Comparison of ENCODE assay signal across 9 cellular contexts in genomic region chr18:13539050-13539449, GRCh38.
DNase-seq lines count a peak whose midpoint lies in the region; ATAC-seq, FAIRE-seq and TF ChIP-seq lines count a peak whose summit lies in the region.
"Had no signal": no experiment of that assay in that cellular context is flagged by ENCODE, and none has a peak within 500 bp of the region (broad histone marks: within the 10 kb centered on the region; RNA-seq: fewer than 3 reads in every experiment).

No MANE protein-coding gene starts in this region.

- DNase-seq in natural killer cell (no peak), T-cell (peak in 32 of 34 experiments; percentile 14 to 87 (median 65)), esophagus squamous epithelium (lab: John Stamatoyannopoulos, UW) (no peak), ureter (ENCODE audit: low spot score) (peak; percentile 50), urothelium cell line (ENCODE audit: low spot score) (no peak), RPMI8226 (no peak)
- no peak for DNase-seq in natural killer cell treated with Interleukin-12 subunit alpha and Interleukin-12 subunit beta and Interleukin-15 and Interleukin-18, amount 100 ng/mL, for 72 hours (ENCODE audit: low spot score)

- POLR2A ChIA-PET in T-cell (lab: Charles Lee): interaction anchor here in 1 of 2 donors (0.5 to 0.6 kb wide), 2 partner anchors 73 to 75 kb away, joined by 3 read pairs; no protein-coding TSS in a partner anchor

- H3K27ac Mint-ChIP-seq in natural killer cell: peak overlapping the region; percentile 63 to 74
- H3K27ac Mint-ChIP-seq in natural killer cell treated with Interleukin-12 subunit alpha and Interleukin-12 subunit beta and Interleukin-15 and Interleukin-18, amount 100 ng/mL, for 72 hours: peak overlapping the region in 1 of 2 donors; percentile 78
- H3K27ac Mint-ChIP-seq in T-cell: peak overlapping the region; percentile 83 to 96
- H3K27ac Mint-ChIP-seq: progenitor cell of endocrine pancreas had no signal

- H3K4me1 ChIP-seq in esophagus squamous epithelium: peaks cover 4 to 33% (median 4%) of the 10 kb centered on the region in 3 donors

- H3K4me1 Mint-ChIP-seq in natural killer cell: peaks cover 37 to 50% of the 10 kb centered on the region in 2 donors
- peaks cover 19 to 26% of the 10 kb centered on the region in 2 donors for H3K4me1 Mint-ChIP-seq in natural killer cell treated with Interleukin-12 subunit alpha and Interleukin-12 subunit beta and Interleukin-15 and Interleukin-18, amount 100 ng/mL, for 72 hours (ENCODE audit: low read depth in 2 of 2)
- H3K4me1 Mint-ChIP-seq in T-cell: peaks cover 65 to 73% (median 65%) of the 10 kb centered on the region in 3 donors

- H3K36me3 ChIP-seq in esophagus squamous epithelium: no peaks in the 10 kb centered on the region

- intact Hi-C loops in natural killer cell (cut with micrococcal nuclease): no loop called here
- intact Hi-C loops in esophagus squamous epithelium (cut with DNase I): loop anchor here (10.0 kb wide), 1 partner anchor 324 kb away; the partner anchor contains the start of gene LDLRAD4

- H3K27ac ChIP-seq in esophagus squamous epithelium: peak overlapping the region in 3 of 4 donors; percentile 17 to 69 (median 21)

- H3K27me3 Mint-ChIP-seq in natural killer cell (ENCODE audit: low read depth in 2 of 2) (no peaks in the 10 kb centered on the region), T-cell (no peaks in the 10 kb centered on the region)
- H3K27me3 Mint-ChIP-seq in natural killer cell treated with Interleukin-12 subunit alpha and Interleukin-12 subunit beta and Interleukin-15 and Interleukin-18, amount 100 ng/mL, for 72 hours: no peaks in the 10 kb centered on the region
- H3K27me3 Mint-ChIP-seq: progenitor cell of endocrine pancreas had no signal

- H3K9me3 ChIP-seq in esophagus squamous epithelium: no peaks in the 10 kb centered on the region

- H3K9me3 Mint-ChIP-seq in natural killer cell (no peaks in the 10 kb centered on the region), T-cell (no peaks in the 10 kb centered on the region)
- no peaks in the 10 kb centered on the region for H3K9me3 Mint-ChIP-seq in natural killer cell treated with Interleukin-12 subunit alpha and Interleukin-12 subunit beta and Interleukin-15 and Interleukin-18, amount 100 ng/mL, for 72 hours

- 30 to 38% methylated on average over 6 of the region's 6 CpGs for WGBS in esophagus squamous epithelium, 2 donors

- no peak for FAIRE-seq in urothelium cell line (lab: Jason Lieb, UNC)

- no peak overlapping the region for H3K4me3 ChIP-seq in esophagus squamous epithelium

- H3K27me3 ChIP-seq in esophagus squamous epithelium: no peaks in the 10 kb centered on the region

- ATAC-seq in natural killer cell (peak in 2 of 3 donors; percentile 49 to 76), T-cell (replicated peaks in 1 of 4) (peak; percentile 78 to 97 (median 87)), GM19035 (IDR thresholded peaks at IDR 0.05; ENCODE audit: unreplicated experiment) (no peak)
- ATAC-seq in natural killer cell treated with Interleukin-12 subunit alpha and Interleukin-12 subunit beta and Interleukin-15 and Interleukin-18, amount 100 ng/mL, for 72 hours: no peak

- H3K4me3 Mint-ChIP-seq in natural killer cell: no peak overlapping the region
- H3K4me3 Mint-ChIP-seq in natural killer cell treated with Interleukin-12 subunit alpha and Interleukin-12 subunit beta and Interleukin-15 and Interleukin-18, amount 100 ng/mL, for 72 hours: no peak overlapping the region
- peak overlapping the region; percentile 63 to 65 (median 64) for H3K4me3 Mint-ChIP-seq in T-cell

- TF ChIP-seq POLR2A in esophagus squamous epithelium (IDR thresholded peaks at IDR 0.05): no peak

- CTCF ChIA-PET in T-cell (lab: Charles Lee): interaction anchor here (0.6 to 1.0 kb wide), 5 partner anchors 17 to 323 kb away, joined by 3 to 4 read pairs (median 3); no protein-coding TSS in a partner anchor

- H3K36me3 Mint-ChIP-seq in natural killer cell: no peaks in the 10 kb centered on the region
- H3K36me3 Mint-ChIP-seq in natural killer cell treated with Interleukin-12 subunit alpha and Interleukin-12 subunit beta and Interleukin-15 and Interleukin-18, amount 100 ng/mL, for 72 hours: no peaks in the 10 kb centered on the region
- peaks cover 11% of the 10 kb centered on the region for H3K36me3 Mint-ChIP-seq in T-cell

- TF ChIP-seq CTCF in natural killer cell (IDR thresholded peaks at IDR 0.05): no peak
- TF ChIP-seq CTCF in esophagus squamous epithelium (IDR thresholded peaks at IDR 0.05): no peak

Comparison
In these comparisons a context has a peak if more than half of its experiments do, and no peak if none do; other contexts are left out.
1. ATAC-seq: peak in natural killer cell (2 of 3) and T-cell (4 of 4); none in natural killer cell treated with Interleukin-12 subunit alpha and Interleukin-12 subunit beta and Interleukin-15 and Interleukin-18, amount 100 ng/mL, for 72 hours (0 of 2) and GM19035 (single experiment).
2. DNase-seq: peak in T-cell (32 of 34) and ureter (single experiment); none in natural killer cell (single experiment), natural killer cell treated with Interleukin-12 subunit alpha and Interleukin-12 subunit beta and Interleukin-15 and Interleukin-18, amount 100 ng/mL, for 72 hours (single experiment), esophagus squamous epithelium (single experiment), urothelium cell line (single experiment) and RPMI8226 (single experiment).
3. H3K4me3 Mint-ChIP-seq: peak in T-cell (3 of 3); none in natural killer cell (single experiment) and natural killer cell treated with Interleukin-12 subunit alpha and Interleukin-12 subunit beta and Interleukin-15 and Interleukin-18, amount 100 ng/mL, for 72 hours (single experiment).